ENCODE assay signal across 10 cellular contexts in genomic region chr11:17921620-17922473, GRCh38.
DNase-seq lines count a peak whose midpoint lies in the region; ATAC-seq and TF ChIP-seq lines count a peak whose summit lies in the region.
"Had no signal": no experiment of that assay in that cellular context is flagged by ENCODE, and none has a peak within 500 bp of the region (broad histone marks: within the 10 kb centered on the region; RNA-seq: fewer than 3 reads in every experiment).

No MANE protein-coding gene starts in this region.

- H3K4me1 Mint-ChIP-seq in GM23338 = peaks cover 40% of the 10 kb centered on the region

- H2AFZ ChIP-seq in GM23338 (no peak overlapping the region), smooth muscle cell (ENCODE audit: low read depth) (no peak overlapping the region)

- H3F3A ChIP-seq in GM23338 (replicated peaks; ENCODE audit: low read depth) (no peaks in the 10 kb centered on the region), smooth muscle cell (ENCODE audit: low read depth) (no peaks in the 10 kb centered on the region)

- DNase-seq in GM23338 (ENCODE audit: low spot score) (no peak), NCI-H69 (lab: John Stamatoyannopoulos, UW) (peak; percentile 90), fibroblast of the aortic adventitia (ENCODE audit: low read depth) (peak; percentile 71), smooth muscle cell (lab: John Stamatoyannopoulos, UW; ENCODE audit: unreplicated experiment) (no peak), prostate gland (ENCODE audit: low spot score) (no peak)
- DNase-seq in activated effector memory CD4-positive, alpha-beta T cell treated with Interleukin-2 at 50 U/mL for 16 hours = no peak
- DNase-seq: left colon; SHP77 treated with DMSO at 0.1 percent for 48 hours; stimulated activated CD4-positive, alpha-beta T cell treated with anti-CD3 and anti-CD28 coated beads, Interleukin-2, amount 100 ng/mL, for 24 hours had no signal

- H3K4me2 ChIP-seq in GM23338 (no peak overlapping the region), smooth muscle cell (peak overlapping the region; percentile 33)

- no peak; the same call in 2 of the 3 replicates for ATAC-seq in GM23338
- no peak for ATAC-seq in HG02840 (IDR thresholded peaks at IDR 0.05; ENCODE audit: low FRiP score, unreplicated experiment)
- ATAC-seq: left colon had no signal

- H3K27ac ChIP-seq in GM23338 (ENCODE audit: low read depth) (no peak overlapping the region), smooth muscle cell (ENCODE audit: low read depth) (no peak overlapping the region), prostate gland (no peak overlapping the region)

- H3K36me3 Mint-ChIP-seq in GM23338 (ENCODE audit: low read depth) = no peaks in the 10 kb centered on the region

- no peaks in the 10 kb centered on the region for H3K9me3 ChIP-seq in smooth muscle cell (replicated peaks; ENCODE audit: low read depth)
- H3K9me3 ChIP-seq in prostate gland = no peaks in the 10 kb centered on the region

- no peak overlapping the region for H3K4me3 Mint-ChIP-seq in GM23338

- peak overlapping the region; percentile 32 for H3K27ac Mint-ChIP-seq in GM23338

- intact Hi-C loops in prostate gland (cut with DNase I) = no loop called here

- H3K4me3 ChIP-seq in GM23338 (no peak overlapping the region), fibroblast of the aortic adventitia (ENCODE audit: low read depth, low read length) (no peak overlapping the region), smooth muscle cell (no peak overlapping the region), prostate gland (no peak overlapping the region)

- H3K36me3 ChIP-seq in GM23338 (ENCODE audit: insufficient read depth) (no peaks in the 10 kb centered on the region), smooth muscle cell (ENCODE audit: low read depth) (no peaks in the 10 kb centered on the region), prostate gland (no peaks in the 10 kb centered on the region)

- H3K9me3 Mint-ChIP-seq in GM23338 = no peaks in the 10 kb centered on the region

- no peak for TF ChIP-seq POLR2A in prostate gland (IDR thresholded peaks at IDR 0.05)

- H4K20me1 ChIP-seq in GM23338 (replicated peaks; ENCODE audit: insufficient read depth) (no peaks in the 10 kb centered on the region; the same call in 1 of the 2 replicates), smooth muscle cell (ENCODE audit: low read depth) (no peaks in the 10 kb centered on the region)

- no peak overlapping the region for H3K9ac ChIP-seq in smooth muscle cell (ENCODE audit: low read depth)

- no peaks in the 10 kb centered on the region for H3K9me2 ChIP-seq in GM23338 (ENCODE audit: insufficient read depth)

- H3K79me2 ChIP-seq in GM23338 (replicated peaks; ENCODE audit: insufficient read depth) (no peaks in the 10 kb centered on the region), smooth muscle cell (ENCODE audit: low read depth) (no peaks in the 10 kb centered on the region)

- H3K4me1 ChIP-seq in GM23338 (ENCODE audit: insufficient read depth) = peaks cover 22% of the 10 kb centered on the region
- H3K4me1 ChIP-seq in smooth muscle cell (ENCODE audit: low read depth) = peaks cover 6% of the 10 kb centered on the region
- no peaks in the 10 kb centered on the region for H3K4me1 ChIP-seq in prostate gland (replicated peaks)

- no peaks in the 10 kb centered on the region for H3K27me3 ChIP-seq in GM23338 (ENCODE audit: insufficient read depth)
- no peaks in the 10 kb centered on the region for H3K27me3 ChIP-seq in smooth muscle cell (ENCODE audit: low read depth)
- no peaks in the 10 kb centered on the region for H3K27me3 ChIP-seq in prostate gland (replicated peaks; ENCODE audit: insufficient read depth)

- TF ChIP-seq CTCF in GM23338 (conservative IDR thresholded peaks at IDR 0.05; ENCODE audit: low read depth in 2 of 2) (no peak), fibroblast of the aortic adventitia (IDR thresholded peaks at IDR 0.05; ENCODE audit: insufficient read depth, low read length) (no peak), smooth muscle cell (IDR thresholded peaks at IDR 0.05; ENCODE audit: borderline replicate concordance, insufficient read depth, poor library complexity, severe bottlenecking) (no peak), prostate gland (IDR thresholded peaks at IDR 0.05) (no peak)

- 43% methylated on average over 4 of the region's 4 CpGs for WGBS in smooth muscle cell (ENCODE audit: low lambda C conversion rate)
- 30% methylated on average over 4 of the region's 4 CpGs for WGBS in prostate gland

- no peaks in the 10 kb centered on the region for H3K27me3 Mint-ChIP-seq in GM23338 (ENCODE audit: insufficient read depth, low read depth, poor library complexity)

TF ChIP-seq in GM23338, 12 proteins besides CTCF, POLR2A, EP300 and RAD21 (continues in another document):
- TF ChIP-seq NANOG (IDR thresholded peaks at IDR 0.05; ENCODE audit: borderline replicate concordance) (no peak), ZNF462 (CRISPR knock-in tag; IDR thresholded peaks at IDR 0.05) (no peak), ETS1 (IDR thresholded peaks at IDR 0.05) (no peak), ZNF114 (CRISPR knock-in tag; IDR thresholded peaks at IDR 0.05) (no peak), STAT1 (IDR thresholded peaks at IDR 0.05; ENCODE audit: unreplicated experiment) (no peak), EZH2 (IDR thresholded peaks at IDR 0.05; ENCODE audit: low read depth, unreplicated experiment) (no peak), JUNB (IDR thresholded peaks at IDR 0.05; ENCODE audit: unreplicated experiment) (no peak), POLR2AphosphoS5 (IDR thresholded peaks at IDR 0.05; ENCODE audit: low read depth) (no peak), EZH2phosphoT487 (IDR thresholded peaks at IDR 0.05; ENCODE audit: unreplicated experiment) (no peak), ZNF331 (CRISPR knock-in tag; IDR thresholded peaks at IDR 0.05; ENCODE audit: low read depth) (no peak), CREB1 (CRISPR knock-in tag; IDR thresholded peaks at IDR 0.05; ENCODE audit: low read depth) (no peak)

Comparison
In these comparisons a context has a peak if more than half of its experiments do, and no peak if none do; other contexts are left out.
1. DNase-seq: peak in NCI-H69 (single experiment) and fibroblast of the aortic adventitia (single experiment); none in GM23338 (single experiment), smooth muscle cell (single experiment), prostate gland (single experiment) and activated effector memory CD4-positive, alpha-beta T cell treated with Interleukin-2 at 50 U/mL for 16 hours (single experiment).